26 cellular contexts compared by ENCODE assay signal in genomic region chr2:45708501-45708900, GRCh38.
"Had no signal": no experiment of that assay in that cellular context is flagged by ENCODE, and none has a peak within 500 bp of the region (broad histone marks: within the 10 kb centered on the region; RNA-seq: fewer than 3 reads in every experiment).

No MANE protein-coding gene starts in this region.

- DNase-seq: activated CD4-positive, alpha-beta memory T cell treated with anti-CD3 and anti-CD28 coated beads, Interleukin-2, amount 10 ng/mL, durations not matched to agents 7 days and 5 days; activated CD4-positive, alpha-beta T cell treated with anti-CD3 and anti-CD28 coated beads for 1 hour; activated CD4-positive, alpha-beta T cell treated with anti-CD3 and anti-CD28 coated beads for 4 hours; activated CD4-positive, alpha-beta T cell treated with anti-CD3 and anti-CD28 coated beads, Interleukin-2, amount 10 ng/mL, durations not matched to agents 7 days and 5 days; activated CD4-positive, alpha-beta T cell treated with anti-CD3 and anti-CD28 coated beads, Interleukin-2, amount 50 U/mL, for 4 hours; activated CD8-positive, alpha-beta memory T cell treated with anti-CD3 and anti-CD28 coated beads, Interleukin-2, amount 50 U/mL, for 48 hours; activated gamma-delta T cell; activated naive CD4-positive, alpha-beta T cell; activated naive CD4-positive, alpha-beta T cell treated with anti-CD3 and anti-CD28 coated beads, Interleukin-2, amount 10 ng/mL, durations not matched to agents 7 days and 5 days; activated naive CD8-positive, alpha-beta T cell treated with anti-CD3 and anti-CD28 coated beads, Interleukin-2, amount 10 ng/mL, durations not matched to agents 7 days and 5 days; activated T-cell treated with anti-CD3 and anti-CD28 coated beads for 4 hours; activated T-cell treated with anti-CD3 and anti-CD28 coated beads, Interleukin-2, amount 50 U/mL, for 24 hours; activated T-cell treated with anti-CD3 and anti-CD28 coated beads, Interleukin-2, amount 50 U/mL, for 72 hours; brain microvascular endothelial cell; cortex of kidney; dermis blood vessel endothelial cell; effector CD8-positive, alpha-beta T cell; esophagus squamous epithelium; foreskin melanocyte; head of caudate nucleus; T-helper 2 cell had no signal

- H3K27me3 ChIP-seq: brain microvascular endothelial cell, esophagus squamous epithelium, gastroesophageal sphincter had no signal

- H3K9me3 ChIP-seq: esophagus squamous epithelium, gastroesophageal sphincter had no signal

- H3K27ac ChIP-seq: brain microvascular endothelial cell, epithelial cell of prostate, esophagus squamous epithelium, gastroesophageal sphincter, VCaP had no signal

- H3K36me3 ChIP-seq: brain microvascular endothelial cell, gastroesophageal sphincter had no signal

- ATAC-seq: activated naive CD4-positive, alpha-beta T cell treated with anti-CD3 and anti-CD28 coated beads, Interleukin-2, amount 50 U/mL, for 72 hours; activated T-cell treated with anti-CD3 and anti-CD28 coated beads, Interleukin-2, amount 50 U/mL, for 72 hours; gastroesophageal sphincter; WTC11 had no signal

- H3K4me3 ChIP-seq: esophagus squamous epithelium, gastroesophageal sphincter had no signal
